In genomic region chr9:109894921-109895758, GRCh38 we compare ENCODE assay signal across 8 cellular contexts.
DNase-seq lines count a peak whose midpoint lies in the region; ATAC-seq and TF ChIP-seq lines count a peak whose summit lies in the region.

No MANE protein-coding gene starts in this region.

- in situ Hi-C loops in astrocyte of the cerebellum (cut with HindIII; ENCODE audit: low sequenced_read_pairs): no loop called here
- in situ Hi-C loops in HAP-1 (cut with MboI; ENCODE audit: low sequenced_read_pairs): no loop called here

- no peak overlapping the region for H3K9ac ChIP-seq in subcutaneous abdominal adipose tissue (ENCODE audit: low read length in 5 of 5)

- H3K4me1 ChIP-seq in subcutaneous abdominal adipose tissue (ENCODE audit: control insufficient read depth in 5 of 5, insufficient read depth in 5 of 5, low read length in 5 of 5) (peaks cover 0 to 7% (median 0%) of the 10 kb centered on the region in 5 donors), HAP-1 (no peaks in the 10 kb centered on the region)

- DNase-seq in stimulated activated CD4-positive, alpha-beta T cell treated with anti-CD3 and anti-CD28 coated beads, Interleukin-12 subunit alpha, Interleukin-12 subunit beta, amount 100 ng/mL, for 48 hours (ENCODE audit: low read depth in 2 of 3, low spot score in 1 of 3): peak; percentile 60 to 73 (median 62)
- DNase-seq in stimulated activated CD4-positive, alpha-beta T cell treated with anti-CD3 and anti-CD28 coated beads, Interleukin-4, amount 100 ng/mL, for 4 hours: no peak
- peak; percentile 40 for DNase-seq in astrocyte of the cerebellum (ENCODE audit: low read depth)
- no peak for DNase-seq in SW480 (ENCODE audit: low spot score)
- no peak for DNase-seq in NCI-H1048 (lab: John Stamatoyannopoulos, UW)
- DNase-seq in HAP-1 (ENCODE audit: low spot score in 2 of 2): no peak

- no peaks in the 10 kb centered on the region for H3K9me3 ChIP-seq in subcutaneous abdominal adipose tissue (ENCODE audit: control insufficient read depth in 5 of 5, low read length in 5 of 5)
- H3K9me3 ChIP-seq in HAP-1: no peaks in the 10 kb centered on the region

- peak; percentile 62 for ATAC-seq in HG03354 (IDR thresholded peaks at IDR 0.05; ENCODE audit: poor library complexity, severe bottlenecking, unreplicated experiment)

- H3K27me3 ChIP-seq in subcutaneous abdominal adipose tissue (ENCODE audit: control insufficient read depth in 5 of 5, insufficient read depth in 4 of 5, low read length in 5 of 5): no peaks in the 10 kb centered on the region
- H3K27me3 ChIP-seq in HAP-1 (ENCODE audit: low read depth): no peaks in the 10 kb centered on the region

- H3K36me3 ChIP-seq in subcutaneous abdominal adipose tissue (ENCODE audit: control insufficient read depth in 5 of 5, insufficient read depth in 5 of 5, low read length in 5 of 5) (peaks cover 3 to 12% (median 8%) of the 10 kb centered on the region in 5 donors), HAP-1 (replicated peaks) (no peaks in the 10 kb centered on the region)

- H3K4me3 ChIP-seq in astrocyte of the cerebellum (ENCODE audit: low read depth, low read length) (no peak overlapping the region), subcutaneous abdominal adipose tissue (ENCODE audit: low read depth in 1 of 5, low read length in 5 of 5) (no peak overlapping the region), HAP-1 (no peak overlapping the region)

- peak overlapping the region; percentile 23 for H3K27ac ChIP-seq in subcutaneous abdominal adipose tissue (ENCODE audit: low read depth, low read length)

- TF ChIP-seq CTCF in astrocyte of the cerebellum (IDR thresholded peaks at IDR 0.05; ENCODE audit: low read depth, low read length, missing control alignments): no peak

Comparison
In these comparisons a context has a peak if more than half of its experiments do, and no peak if none do; other contexts are left out.
1. DNase-seq: peak in stimulated activated CD4-positive, alpha-beta T cell treated with anti-CD3 and anti-CD28 coated beads, Interleukin-12 subunit alpha, Interleukin-12 subunit beta, amount 100 ng/mL, for 48 hours (3 of 3) and astrocyte of the cerebellum (single experiment); none in stimulated activated CD4-positive, alpha-beta T cell treated with anti-CD3 and anti-CD28 coated beads, Interleukin-4, amount 100 ng/mL, for 4 hours (0 of 2), SW480 (single experiment), NCI-H1048 (single experiment) and HAP-1 (0 of 2).